In the genomic region with DNA sequence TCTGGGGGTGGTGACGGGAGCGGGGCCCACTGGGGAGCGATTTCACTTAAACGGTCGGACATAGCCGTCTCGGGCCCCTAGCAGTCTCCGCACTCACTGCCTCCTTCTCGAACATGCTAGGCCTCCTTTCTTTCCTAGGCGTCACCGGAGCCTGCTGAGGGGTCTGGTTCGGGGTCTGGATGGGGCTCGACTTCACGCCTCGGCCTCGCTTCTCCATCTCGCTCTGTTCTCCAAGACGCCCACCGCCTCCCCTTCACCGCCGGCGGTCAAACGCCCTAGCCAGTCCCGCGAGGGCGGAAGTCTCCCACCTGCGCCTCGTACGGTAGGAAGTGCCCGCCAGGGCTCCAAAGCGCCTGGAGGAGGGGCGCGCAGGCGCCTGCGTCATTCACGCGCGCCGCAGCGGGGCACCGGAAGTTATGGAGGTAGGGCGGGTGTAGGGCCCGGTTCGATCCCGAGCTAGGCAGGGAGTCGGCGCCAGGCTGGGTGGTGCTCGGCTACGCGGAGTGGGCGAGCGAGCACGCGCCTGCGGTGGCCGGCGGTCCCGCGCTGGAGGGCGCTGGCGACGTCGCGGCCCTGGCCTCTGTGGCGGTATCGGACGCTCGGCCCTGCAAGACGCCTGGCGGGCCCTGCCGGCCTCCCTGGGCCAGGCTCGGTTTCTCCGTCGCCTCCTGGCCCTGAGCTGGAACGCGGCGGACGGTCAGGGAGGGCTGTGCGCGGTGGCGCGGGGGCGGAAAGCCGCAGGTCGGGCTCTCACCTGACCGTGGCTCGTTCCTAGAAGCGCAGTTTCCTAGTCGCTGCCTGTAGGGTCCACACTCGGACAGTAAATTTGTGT, we compare ENCODE assay signal across 8 cellular contexts. TPM values are rescaled to one million over a fixed set of nuclear protein-coding genes. Genes with fewer than 3 reads are reported as not detected.
DNase-seq lines count a peak whose midpoint lies in the region; ATAC-seq and TF ChIP-seq lines count a peak whose summit lies in the region.

A gene with protein sequence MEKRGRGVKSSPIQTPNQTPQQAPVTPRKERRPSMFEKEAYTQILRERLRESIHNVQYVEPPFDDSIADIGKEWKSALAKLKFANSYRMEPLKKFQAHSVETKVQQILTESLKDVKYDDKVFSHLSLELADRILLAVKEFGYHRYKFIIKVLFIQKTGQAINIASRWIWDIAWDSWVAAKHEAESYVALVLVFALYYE (minus strand): TSS at position 331 of the 832 bp plus-strand sequence. CDS start 114 bp downstream, at position 217.
A gene (plus strand): TSS at position 381 of the 832 bp plus-strand sequence. CDS start 36 bp downstream, at position 417.

- peak within 1 kb of the TSS; percentile 96 to 100 (median 98) for H3K4me3 Mint-ChIP-seq in naive B cell
- peak within 1 kb of the TSS; percentile 93 for H3K4me3 Mint-ChIP-seq in stimulated activated effector memory CD8-positive, alpha-beta T cell treated with anti-CD3 and anti-CD28 coated beads, Interleukin-12 subunit alpha, Interleukin-12 subunit beta, amount 100 ng/mL, for 72 hours

- in situ Hi-C loops in Panc1 (cut with HindIII; ENCODE audit: low pct_unique_long_range_greater_than_20kb, low sequenced_read_pairs) = no loop called here

- H3K27me3 Mint-ChIP-seq in naive B cell = no peaks in the 10 kb centered on the region

- peaks cover 20 to 36% (median 27%) of the 10 kb centered on the region in 3 donors for H3K4me1 Mint-ChIP-seq in naive B cell
- peaks cover 23% of the 10 kb centered on the region for H3K4me1 Mint-ChIP-seq in stimulated activated effector memory CD8-positive, alpha-beta T cell treated with anti-CD3 and anti-CD28 coated beads, Interleukin-12 subunit alpha, Interleukin-12 subunit beta, amount 100 ng/mL, for 72 hours

- ATAC-seq in GM21825 (IDR thresholded peaks at IDR 0.05; ENCODE audit: unreplicated experiment) (peak; percentile 96), Panc1 (peak; percentile 99), naive B cell (ENCODE audit: low read depth in 2 of 2) (peak; percentile 93 to 94)
- peak; percentile 98 for ATAC-seq in stimulated activated effector memory CD8-positive, alpha-beta T cell treated with anti-CD3 and anti-CD28 coated beads, Interleukin-12 subunit alpha, Interleukin-12 subunit beta, amount 100 ng/mL, for 72 hours

- BruUV-seq in Panc1 (replicated peaks; lab: Mats Ljungman, UMichigan) = no TSS peak

- H3K9me3 ChIP-seq in DOHH2 (ENCODE audit: control insufficient read depth, insufficient read depth, low read length) = no peaks in the 10 kb centered on the region
- peaks cover 9% of the 10 kb centered on the region for H3K9me3 ChIP-seq in KOPT-K1 (ENCODE audit: insufficient read depth, low read length, poor library complexity, severe bottlenecking)
- no peaks in the 10 kb centered on the region for H3K9me3 ChIP-seq in Panc1 (ENCODE audit: control insufficient read depth, insufficient read depth, low read depth, low read length)

- H3K9me2 ChIP-seq in DOHH2 (replicated peaks; ENCODE audit: control insufficient read depth, low read length) = no peaks in the 10 kb centered on the region

- H3K4me1 ChIP-seq in DOHH2 (ENCODE audit: control insufficient read depth, low read length) = peaks cover 23% of the 10 kb centered on the region
- peaks cover 19% of the 10 kb centered on the region for H3K4me1 ChIP-seq in Panc1 (ENCODE audit: control insufficient read depth, insufficient read depth, low read length)

- intact Hi-C loops in Panc1 (cut with micrococcal nuclease; ENCODE audit: unreplicated experiment) = no loop called here

- peak; percentile 71 for DNase-seq in Panc1 (ENCODE audit: low read depth, low spot score)
- peak; percentile 90 for DNase-seq in activated T-helper 1 cell treated with Interleukin-2 at 50 U/mL for 16 hours (ENCODE audit: low read depth)
- peak; percentile 92 for DNase-seq in fibroblast of gingiva (ENCODE audit: low read depth)
- DNase-seq in naive B cell = peak; percentile 96
- DNase-seq in stimulated activated effector memory CD8-positive, alpha-beta T cell treated with anti-CD3 and anti-CD28 coated beads, Interleukin-12 subunit alpha, Interleukin-12 subunit beta, amount 100 ng/mL, for 72 hours (ENCODE audit: low spot score in 2 of 2) = peak; percentile 91 to 98

- peaks cover 0 to 8% (median 2%) of the 10 kb centered on the region in 7 donors for H3K9me3 Mint-ChIP-seq in naive B cell
- no peaks in the 10 kb centered on the region for H3K9me3 Mint-ChIP-seq in stimulated activated effector memory CD8-positive, alpha-beta T cell treated with anti-CD3 and anti-CD28 coated beads, Interleukin-12 subunit alpha, Interleukin-12 subunit beta, amount 100 ng/mL, for 72 hours

- H3K27ac ChIP-seq in DOHH2 (ENCODE audit: low read depth, low read length) = peak within 1 kb of the TSS; percentile 59
- H3K27ac ChIP-seq in KOPT-K1 (ENCODE audit: low read depth, low read length, poor library complexity, severe bottlenecking) = peak within 1 kb of the TSS; percentile 88
- peak within 1 kb of the TSS; percentile 93 for H3K27ac ChIP-seq in Panc1 (ENCODE audit: low read length)

- peaks cover 48% of the 10 kb centered on the region for H3K79me2 ChIP-seq in DOHH2 (ENCODE audit: control insufficient read depth, low read length)

- no peaks in the 10 kb centered on the region for H3K27me3 ChIP-seq in DOHH2 (ENCODE audit: control insufficient read depth, low read length)
- no peaks in the 10 kb centered on the region for H3K27me3 ChIP-seq in Panc1 (ENCODE audit: control insufficient read depth, insufficient read depth, low read length)

- CTCF ChIA-PET in Panc1 (lab: Charles Lee) = no interaction called here

- H3K36me3 ChIP-seq in DOHH2 (ENCODE audit: control insufficient read depth, low read length) (peaks cover 50% of the 10 kb centered on the region), KOPT-K1 (ENCODE audit: insufficient read depth, low read length) (peaks cover 14% of the 10 kb centered on the region; the same call in 1 of the 2 replicates), Panc1 (ENCODE audit: control insufficient read depth, insufficient read depth, low read length) (no peaks in the 10 kb centered on the region; the same call in 1 of the 2 replicates)

- peak; percentile 11 for TF ChIP-seq CTCF in DOHH2 (IDR thresholded peaks at IDR 0.05; ENCODE audit: low read depth, low read length, poor library complexity, severe bottlenecking)
- peak; percentile 10; the same call in 1 of the 2 replicates for TF ChIP-seq CTCF in Panc1 (IDR thresholded peaks at IDR 0.05)

- H3K4me3 ChIP-seq in DOHH2 (ENCODE audit: low read length) (peak within 1 kb of the TSS; percentile 90), Panc1 (ENCODE audit: low read depth in 2 of 2, low read length in 2 of 2) (peak within 1 kb of the TSS; percentile 89 to 95)

- H3K4me2 ChIP-seq in DOHH2 (ENCODE audit: low read length) = peak within 1 kb of the TSS; percentile 85

- peak within 1 kb of the TSS; percentile 97 to 100 (median 100) for H3K27ac Mint-ChIP-seq in naive B cell
- peak within 1 kb of the TSS; percentile 99 for H3K27ac Mint-ChIP-seq in stimulated activated effector memory CD8-positive, alpha-beta T cell treated with anti-CD3 and anti-CD28 coated beads, Interleukin-12 subunit alpha, Interleukin-12 subunit beta, amount 100 ng/mL, for 72 hours

- H4K20me1 ChIP-seq in DOHH2 (ENCODE audit: control insufficient read depth, insufficient read depth, low read depth, low read length) = peaks cover 4% of the 10 kb centered on the region; the same call in 1 of the 2 replicates

- H3K36me3 Mint-ChIP-seq in naive B cell = peaks cover 6 to 18% of the 10 kb centered on the region in 2 donors
- H3K36me3 Mint-ChIP-seq in stimulated activated effector memory CD8-positive, alpha-beta T cell treated with anti-CD3 and anti-CD28 coated beads, Interleukin-12 subunit alpha, Interleukin-12 subunit beta, amount 100 ng/mL, for 72 hours = peaks cover 25% of the 10 kb centered on the region

- peaks cover 11% of the 10 kb centered on the region for H3F3A ChIP-seq in DOHH2 (ENCODE audit: control insufficient read depth, insufficient read depth)

- POLR2A ChIA-PET in Panc1 (lab: Charles Lee) = no interaction called here

RNA-seq across cellular contexts. Expression of the first gene that starts in this region (rescaled TPM):
- 2.1 TPM for total RNA-seq in Panc1 (2021; ENCODE audit: unreplicated experiment)
- 0.87 TPM for polyA plus RNA-seq in Panc1 (2012; ENCODE audit: insufficient read length)
- polyA plus RNA-seq in naive B cell (ENCODE audit: low read depth in 6 of 6) = under 1 TPM in 5 of 6 donors, not detected in 1; 0.56 to 0.98 (median 0.57) TPM

RNA-seq across cellular contexts. Expression of the second gene that starts in this region (rescaled TPM):
- 38.5 TPM for total RNA-seq in Panc1 (2021; ENCODE audit: unreplicated experiment)
- polyA plus RNA-seq in Panc1 (2012; ENCODE audit: insufficient read length) = 37.7 TPM
- polyA plus RNA-seq in naive B cell (ENCODE audit: low read depth in 6 of 6) = 10 to 100 TPM in 4 of 6 donors, 1 to 10 TPM in 2; 8.2 to 19.4 (median 12.9) TPM

Comparison
In these comparisons a context has a peak if more than half of its experiments do, and no peak if none do; other contexts are left out.
1. Peak in every context shown above with its lines: DNase-seq, ATAC-seq, H3K4me3 ChIP-seq and H3K27ac ChIP-seq.